8 cellular contexts compared by ENCODE assay signal in the genomic region with DNA sequence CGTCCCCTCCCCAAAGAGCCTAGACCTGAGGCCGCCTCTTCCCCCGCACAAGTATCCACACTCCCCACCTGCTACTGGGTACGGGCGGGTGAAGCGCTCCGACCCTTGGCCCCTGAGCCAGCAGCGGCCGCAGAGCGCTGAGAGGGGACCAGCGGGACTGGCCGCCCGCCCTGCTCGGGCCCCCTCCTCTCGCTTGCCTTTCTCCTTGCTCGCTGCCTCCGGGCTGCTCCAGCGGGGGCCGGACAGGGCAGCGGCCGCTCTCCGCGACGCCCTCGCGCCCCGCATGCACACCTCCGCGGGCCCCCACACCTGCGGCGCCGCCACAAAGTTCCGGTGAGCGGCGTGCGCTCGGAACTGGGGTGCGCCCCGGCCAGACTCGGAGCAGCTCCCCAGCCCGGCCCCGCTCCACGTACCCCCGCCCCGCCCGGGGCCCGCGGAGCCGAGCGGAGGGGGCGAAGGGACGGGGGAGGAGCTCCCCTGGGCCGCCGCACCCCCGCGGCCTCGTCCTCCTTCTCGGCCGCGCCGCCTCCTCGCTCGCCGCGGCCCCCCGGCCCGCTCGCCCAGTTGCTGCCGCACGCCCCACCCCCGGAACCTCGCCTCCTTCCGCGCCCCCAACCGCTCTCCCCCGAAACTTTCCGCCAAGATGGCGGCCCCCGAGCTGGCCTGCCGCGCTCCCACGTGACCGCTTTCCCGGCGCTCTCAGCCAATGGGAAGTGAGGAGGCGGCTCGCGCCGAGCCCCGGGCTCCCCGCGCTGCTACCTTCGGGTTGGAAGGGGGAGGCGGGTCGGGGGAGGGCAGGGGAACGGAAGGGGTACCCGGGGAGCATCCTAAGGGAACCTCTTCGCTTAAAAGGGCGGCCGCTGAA. TPM values are rescaled to one million over a fixed set of nuclear protein-coding genes. Genes with fewer than 3 reads are reported as not detected.
DNase-seq lines count a peak whose midpoint lies in the region; ATAC-seq and TF ChIP-seq lines count a peak whose summit lies in the region.

No MANE protein-coding gene starts in this region.

- H3K9ac ChIP-seq in H9 (ENCODE audit: extremely low read depth, insufficient read length, low read length) = peak overlapping the region; percentile 84
- H3K9ac ChIP-seq in Loucy (ENCODE audit: low read depth, low read length, poor library complexity, severe bottlenecking) = peak overlapping the region; percentile 90

- H3K79me2 ChIP-seq in H9 (ENCODE audit: insufficient read depth, low read length) (peaks cover 3% of the 10 kb centered on the region; the same call in 1 of the 2 replicates), Loucy (ENCODE audit: insufficient read depth, low read length) (peaks cover 50% of the 10 kb centered on the region)

- H3K18ac ChIP-seq in H9 (ENCODE audit: insufficient read length, low read depth, low read length) = peak overlapping the region; percentile 79

- no CpG with 5 or more reads among the region's 100 CpGs for WGBS in H9 (ENCODE audit: extremely low coverage, insufficient read length, low lambda C conversion rate)

- H3K27me3 ChIP-seq in H9 (ENCODE audit: insufficient read depth, low read length) (no peaks in the 10 kb centered on the region), Loucy (ENCODE audit: insufficient read depth, low read length, poor library complexity, severe bottlenecking) (no peaks in the 10 kb centered on the region), RWPE2 (ENCODE audit: insufficient read depth, poor library complexity, severe bottlenecking) (no peaks in the 10 kb centered on the region), foreskin keratinocyte (no peaks in the 10 kb centered on the region), neuron (ENCODE audit: insufficient read depth, low read length) (no peaks in the 10 kb centered on the region)

- H3K4me1 ChIP-seq in H9 (ENCODE audit: insufficient read depth, low read length) (no peaks in the 10 kb centered on the region), Loucy (ENCODE audit: insufficient read depth, low read length, poor library complexity, severe bottlenecking) (peaks cover 52% of the 10 kb centered on the region), RWPE2 (ENCODE audit: insufficient read depth, poor library complexity, severe bottlenecking) (peaks cover 37% of the 10 kb centered on the region), foreskin keratinocyte (peaks cover 26% of the 10 kb centered on the region), neuron (ENCODE audit: insufficient read depth, low read length) (peaks cover 21% of the 10 kb centered on the region)

- H3K27ac Mint-ChIP-seq in H9 = peak overlapping the region; percentile 81 to 95 (median 85); a peak in 4 of 7 replicates

- H3K4ac ChIP-seq in H9 (ENCODE audit: low read depth, low read length) = no peak overlapping the region; the same call in 1 of the 2 replicates

- peak overlapping the region; percentile 94 for H3K4me2 ChIP-seq in H9 (ENCODE audit: insufficient read depth, insufficient read length, low read length)
- H3K4me2 ChIP-seq in Loucy (ENCODE audit: low read depth, low read length, poor library complexity, severe bottlenecking) = peak overlapping the region; percentile 87

- no peak overlapping the region for H2BK15ac ChIP-seq in H9 (ENCODE audit: low read depth, low read length)

- H2BK12ac ChIP-seq in H9 (ENCODE audit: insufficient read length, low read depth, low read length) = peak overlapping the region; percentile 28

- no peak overlapping the region for H3T11ph ChIP-seq in H9 (ENCODE audit: low read length)

- H2BK20ac ChIP-seq in H9 (ENCODE audit: low read depth, low read length, poor library complexity, severe bottlenecking) = no peak overlapping the region

- no peak overlapping the region for H2AFZ ChIP-seq in H9 (ENCODE audit: low read length)
- H2AFZ ChIP-seq in Loucy (ENCODE audit: low read length) = peak overlapping the region; percentile 97
- H2AFZ ChIP-seq in neuron (ENCODE audit: low read depth, low read length) = peak overlapping the region; percentile 87

- TF ChIP-seq CTCF in H9 (conservative IDR thresholded peaks at IDR 0.05) = no peak
- no peak for TF ChIP-seq CTCF in Loucy (conservative IDR thresholded peaks at IDR 0.05; ENCODE audit: low read length)
- no peak for TF ChIP-seq CTCF in RWPE2 (IDR thresholded peaks at IDR 0.05; ENCODE audit: poor library complexity, severe bottlenecking)
- no peak for TF ChIP-seq CTCF in foreskin keratinocyte (conservative IDR thresholded peaks at IDR 0.05)

- ATAC-seq in RWPE2 (ENCODE audit: low read depth) (peak; percentile 71), foreskin keratinocyte (peak; percentile 82)

- H3K9me3 Mint-ChIP-seq in H9 = no peaks in the 10 kb centered on the region

- H3K36me3 ChIP-seq in Loucy (ENCODE audit: insufficient read depth, low read length) = peaks cover 4% of the 10 kb centered on the region; the same call in 1 of the 2 replicates
- H3K36me3 ChIP-seq in RWPE2 (ENCODE audit: low read depth) = peaks cover 38% of the 10 kb centered on the region
- H3K36me3 ChIP-seq in neuron (ENCODE audit: insufficient read depth, low read length) = peaks cover 34% of the 10 kb centered on the region

- H3K27me3 Mint-ChIP-seq in H9 (ENCODE audit: low read depth) = peaks cover 9% of the 10 kb centered on the region

- H4K20me1 ChIP-seq in H9 (ENCODE audit: control insufficient read depth, insufficient read depth, insufficient read length) = no peaks in the 10 kb centered on the region
- peaks cover 48% of the 10 kb centered on the region for H4K20me1 ChIP-seq in Loucy (ENCODE audit: insufficient read depth, low read length, poor library complexity, severe bottlenecking)

- H2AK5ac ChIP-seq in H9 (ENCODE audit: insufficient read length, low read length) = no peak overlapping the region

- no peaks in the 10 kb centered on the region for H3F3A ChIP-seq in Loucy (ENCODE audit: low read depth)

- peak overlapping the region; percentile 42 for H3K27ac ChIP-seq in H9 (ENCODE audit: insufficient read length, low read depth, low read length)
- peak overlapping the region; percentile 90 for H3K27ac ChIP-seq in RWPE2 (ENCODE audit: poor library complexity, severe bottlenecking)
- H3K27ac ChIP-seq in foreskin keratinocyte = peak overlapping the region; percentile 89

- H2BK5ac ChIP-seq in H9 (ENCODE audit: insufficient read length, low read length) = no peak overlapping the region

- H4K91ac ChIP-seq in H9 (ENCODE audit: insufficient read length, low read depth, low read length) = no peak overlapping the region

- no peak overlapping the region for H4K5ac ChIP-seq in H9 (ENCODE audit: insufficient read length, low read depth, low read length)

- H3K4me1 Mint-ChIP-seq in H9 = peaks cover 18 to 21% of the 10 kb centered on the region in 2 experiments

- H3K4me3 Mint-ChIP-seq in H9 = peak overlapping the region; percentile 90 to 91

- H4K8ac ChIP-seq in H9 (replicated peaks; ENCODE audit: insufficient read length, low read depth, low read length) = no peak overlapping the region

- H3K79me1 ChIP-seq in H9 (ENCODE audit: insufficient read depth, low read depth, low read length, poor library complexity, severe bottlenecking) = peaks cover 2% of the 10 kb centered on the region

- no peak overlapping the region for H3K23ac ChIP-seq in H9 (ENCODE audit: insufficient read length, low read depth, low read length)

- no peak overlapping the region for H2BK120ac ChIP-seq in H9 (ENCODE audit: low read depth, low read length, poor library complexity, severe bottlenecking)

- H3K9me3 ChIP-seq in H9 (ENCODE audit: control insufficient read depth, low read depth, low read length) = no peaks in the 10 kb centered on the region
- no peaks in the 10 kb centered on the region for H3K9me3 ChIP-seq in Loucy (ENCODE audit: insufficient read depth, low read depth, low read length)
- no peaks in the 10 kb centered on the region for H3K9me3 ChIP-seq in RWPE2 (ENCODE audit: severe bottlenecking)
- H3K9me3 ChIP-seq in neuron (ENCODE audit: low read length) = no peaks in the 10 kb centered on the region

- peak overlapping the region; percentile 86 for H3K4me3 ChIP-seq in Loucy (ENCODE audit: low read length, poor library complexity, severe bottlenecking)
- H3K4me3 ChIP-seq in RWPE2 (ENCODE audit: severe bottlenecking) = peak overlapping the region; percentile 71
- H3K4me3 ChIP-seq in neuron (ENCODE audit: low read length) = peak overlapping the region; percentile 100

- H3K14ac ChIP-seq in H9 (ENCODE audit: insufficient read depth, low read length) = peak overlapping the region; percentile 89

- H3K23me2 ChIP-seq in H9 (ENCODE audit: insufficient read length, low read depth, low read length, poor library complexity, severe bottlenecking) = peaks cover 12% of the 10 kb centered on the region

- H3K56ac ChIP-seq in H9 (ENCODE audit: insufficient read length, low read depth, low read length) = no peak overlapping the region

- DNase-seq in ELF-1 (ENCODE audit: low read depth, low spot score) (peak; percentile 65), H9 (peak; percentile 92), RWPE2 (ENCODE audit: low spot score) (peak; percentile 89), foreskin keratinocyte (peak; percentile 69 to 75), stromal cell of bone marrow (ENCODE audit: low read depth) (peak; percentile 79)
- peak; percentile 81 for DNase-seq in activated gamma-delta T cell treated with anti-CD3 and anti-CD28 coated beads, Interleukin-2, amount 50 U/mL, for 16 hours (ENCODE audit: low read depth)

- H3K36me3 Mint-ChIP-seq in H9 (ENCODE audit: insufficient read depth in 1 of 3, low read depth in 3 of 3) = peaks cover 4 to 32% (median 14%) of the 10 kb centered on the region in 3 experiments; a peak in 6 of 7 replicates

- no peaks in the 10 kb centered on the region for H3K9me2 ChIP-seq in Loucy (replicated peaks; ENCODE audit: low read depth, low read length)

RNA-seq across cellular contexts. Expression of a gene that starts 0.7 kb away (rescaled TPM):
- total RNA-seq in H9 (2021) (84.1 and 86.2 TPM in 2 replicates), foreskin keratinocyte (113 and 118 TPM in 2 replicates)
- polyA plus RNA-seq in foreskin keratinocyte = 17.7 and 22.1 TPM in 2 replicates

Comparison
In these comparisons a context has a peak if more than half of its experiments do, and no peak if none do; other contexts are left out.
1. Peak in every context shown above with its lines: DNase-seq, ATAC-seq, H3K4me3 ChIP-seq and H3K27ac ChIP-seq.